25 cellular contexts compared by ENCODE assay signal in genomic region chr7:84953294-84953693, GRCh38.
"Had no signal": no experiment of that assay in that cellular context is flagged by ENCODE, and none has a peak within 500 bp of the region (broad histone marks: within the 10 kb centered on the region; RNA-seq: fewer than 3 reads in every experiment).

No MANE protein-coding gene starts in this region.

- H3K4me3 Mint-ChIP-seq: activated naive CD8-positive, alpha-beta T cell; activated T-cell treated with anti-CD3 and anti-CD28 coated beads, Interleukin-2, amount 50 U/mL, for 4 hours; memory B cell; T-helper 17 cell had no signal

- DNase-seq: activated CD4-positive, alpha-beta T cell treated with anti-CD3 and anti-CD28 coated beads for 4 hours; activated CD4-positive, alpha-beta T cell treated with anti-CD3 and anti-CD28 coated beads, Interleukin-2, amount 50 U/mL, for 48 hours; activated CD4-positive, CD25-positive, alpha-beta regulatory T cell; activated CD8-positive, alpha-beta memory T cell treated with anti-CD3 and anti-CD28 coated beads, Interleukin-2, amount 50 U/mL, for 48 hours; activated naive CD4-positive, alpha-beta T cell; activated T-cell treated with anti-CD3 and anti-CD28 coated beads, Interleukin-2, amount 50 U/mL, for 4 hours; adrenal gland; brain microvascular endothelial cell; caudate nucleus; effector memory CD4-positive, alpha-beta T cell; glutamatergic neuron; stimulated activated CD4-positive, alpha-beta T cell treated with anti-CD3 and anti-CD28 coated beads, Interleukin-12 subunit alpha, Interleukin-12 subunit beta, amount 100 ng/mL, for 4 hours; stimulated activated CD4-positive, alpha-beta T cell treated with anti-CD3 and anti-CD28 coated beads, Interleukin-4, amount 100 ng/mL, for 4 hours; stimulated activated naive CD8-positive, alpha-beta T cell treated with anti-CD3 and anti-CD28 coated beads, Interleukin-15, Interleukin-2, amounts not matched to agents 100 U/mL and 50 U/mL, for 24 hours; T-helper 17 cell; upper lobe of right lung had no signal

- H3K9me3 ChIP-seq: adrenal gland, ascending aorta, esophagus muscularis mucosa, right atrium auricular region, upper lobe of right lung had no signal

- H3K27ac ChIP-seq: ascending aorta, brain microvascular endothelial cell, esophagus muscularis mucosa, hepatocyte, right atrium auricular region, upper lobe of right lung had no signal

- H3K79me2 ChIP-seq: hepatocyte had no signal

- H3K36me3 ChIP-seq: adrenal gland, ascending aorta, brain microvascular endothelial cell, esophagus muscularis mucosa, right atrium auricular region, upper lobe of right lung had no signal

- H3K36me3 Mint-ChIP-seq: activated naive CD8-positive, alpha-beta T cell; memory B cell had no signal

- H3K4me2 ChIP-seq: hepatocyte had no signal

- H3K9me3 Mint-ChIP-seq: activated T-helper 2 cell treated with anti-CD3 and anti-CD28 coated beads, Interferon-gamma antibody, Interleukin-2, Interleukin-4, amounts not matched to agents 10 μg/mL and 5 μg/mL and 100 μg/mL, durations not matched to agents 14 hours and 24 hours and 36 hours had no signal

- H3K4me1 ChIP-seq: ascending aorta, esophagus muscularis mucosa, right atrium auricular region, upper lobe of right lung had no signal

- ATAC-seq: activated T-cell treated with anti-CD3 and anti-CD28 coated beads, Interleukin-2, amount 50 U/mL, for 4 hours; stimulated activated naive CD8-positive, alpha-beta T cell treated with anti-CD3 and anti-CD28 coated beads, Interleukin-15, Interleukin-2, amounts not matched to agents 100 U/mL and 50 U/mL, for 24 hours; T-helper 17 cell; upper lobe of right lung had no signal

- H3K4me3 ChIP-seq: adrenal gland, ascending aorta, esophagus muscularis mucosa, hepatocyte, right atrium auricular region, upper lobe of right lung had no signal

- FAIRE-seq: colon, frontal cortex had no signal

- H3K4me1 Mint-ChIP-seq: memory B cell, T-helper 17 cell had no signal

- H3K27ac Mint-ChIP-seq: activated naive CD8-positive, alpha-beta T cell; activated T-helper 2 cell treated with anti-CD3 and anti-CD28 coated beads, Interferon-gamma antibody, Interleukin-2, Interleukin-4, amounts not matched to agents 10 μg/mL and 5 μg/mL and 100 μg/mL, durations not matched to agents 14 hours and 24 hours and 36 hours; memory B cell; T-helper 17 cell had no signal

- H3K27me3 Mint-ChIP-seq: memory B cell, T-helper 17 cell had no signal

- H3K27me3 ChIP-seq: adrenal gland, ascending aorta, brain microvascular endothelial cell, esophagus muscularis mucosa, hepatocyte, right atrium auricular region, upper lobe of right lung had no signal

- H2AFZ ChIP-seq: hepatocyte had no signal
